Comparison of ENCODE assay signal across 8 cellular contexts in genomic region chr3:129233538-129233937, GRCh38. TPM values are rescaled to one million over a fixed set of nuclear protein-coding genes. Genes with fewer than 3 reads are reported as not detected.
A peak's percentile ranks its signal among the peaks of the same experiment; 100 is the strongest.
DNase-seq lines count a peak whose midpoint lies in the region; ATAC-seq, FAIRE-seq and TF ChIP-seq lines count a peak whose summit lies in the region.

No MANE protein-coding gene starts in this region.

- no peak overlapping the region for H3K4me2 ChIP-seq in HepG2 (ENCODE audit: low read depth, low read length)

- H3K79me2 ChIP-seq in HepG2 (ENCODE audit: insufficient read depth, low read length) = no peaks in the 10 kb centered on the region

- POLR2A ChIA-PET in HepG2 (lab: Yijun Ruan, JAX) = no interaction called here

- TF ChIP-seq POLR2A in HepG2 (IDR thresholded peaks at IDR 0.05; ENCODE audit: insufficient read depth in 1 of 2, low read depth in 2 of 2, low read length in 2 of 2) = no peak

- no peak for ATAC-seq in HepG2
- ATAC-seq in HG03196 (IDR thresholded peaks at IDR 0.05; ENCODE audit: unreplicated experiment) = peak; percentile 91
- no peak for ATAC-seq in activated T-helper 17 cell treated with anti-CD3 and anti-CD28 coated beads, Interleukin-2, amount 50 U/mL, for 72 hours (replicated peaks)

- WGBS in liver = 73% methylated on average over 4 of the region's 4 CpGs
- WGBS in HepG2 (ENCODE audit: low lambda C conversion rate) = 41% methylated on average over 4 of the region's 4 CpGs

- H3K27me3 Mint-ChIP-seq in activated T-helper 17 cell treated with anti-CD3 and anti-CD28 coated beads, Interleukin-2, amount 50 U/mL, for 72 hours = no peaks in the 10 kb centered on the region

- H3K4me1 ChIP-seq in liver (ENCODE audit: control insufficient read depth in 4 of 4, insufficient read depth in 4 of 4, low read length in 3 of 4) (peaks cover 0 to 12% (median 7%) of the 10 kb centered on the region in 4 donors), HepG2 (ENCODE audit: insufficient read depth, low read length) (peaks cover 48% of the 10 kb centered on the region)

- no peak overlapping the region for H3K4me3 Mint-ChIP-seq in activated T-helper 17 cell treated with anti-CD3 and anti-CD28 coated beads, Interleukin-2, amount 50 U/mL, for 72 hours

- intact Hi-C loops in HepG2 (cut with micrococcal nuclease; ENCODE audit: unreplicated experiment) = no loop called here

- peaks cover 19% of the 10 kb centered on the region for H3K4me1 Mint-ChIP-seq in activated T-helper 17 cell treated with anti-CD3 and anti-CD28 coated beads, Interleukin-2, amount 50 U/mL, for 72 hours

- H3K27ac ChIP-seq in liver (ENCODE audit: low read depth in 1 of 2, low read length in 2 of 2) = peak overlapping the region; percentile 10 to 70
- no peak overlapping the region for H3K27ac ChIP-seq in HepG2 (ENCODE audit: extremely low read length, insufficient read depth, low read length)
- H3K27ac ChIP-seq in skin epidermis = peak overlapping the region in 12 of 21 experiments; percentile 1 to 85 (median 68)

- TF ChIP-seq CTCF in liver (IDR thresholded peaks at IDR 0.05; ENCODE audit: low read depth, low read length, missing input control) (no peak), HepG2 (CRISPR knock-in tag; IDR thresholded peaks at IDR 0.05) (no peak)

- H4K20me1 ChIP-seq in HepG2 (ENCODE audit: insufficient read depth, low read length) = no peaks in the 10 kb centered on the region

- in situ Hi-C loops in HepG2 (cut with HindIII; ENCODE audit: extremely low pct_ligation_motif_present, low pct_unique_long_range_greater_than_20kb) = no loop called here

- no peak overlapping the region for H3K9ac ChIP-seq in liver (ENCODE audit: low read depth in 1 of 2, low read length in 2 of 2)
- no peak overlapping the region for H3K9ac ChIP-seq in HepG2 (ENCODE audit: insufficient read depth, low read depth, low read length)

- H3K36me3 ChIP-seq in liver (ENCODE audit: control insufficient read depth in 4 of 4, insufficient read depth in 3 of 4, low read depth in 1 of 4, low read length in 3 of 4) (no peaks in the 10 kb centered on the region), HepG2 (replicated peaks in 1 of 2; ENCODE audit: control insufficient read depth in 1 of 2, insufficient read depth in 2 of 2, low read length in 2 of 2) (no peaks in the 10 kb centered on the region)

- TF ChIP-seq RAD21 in liver (IDR thresholded peaks at IDR 0.05) = no peak
- no peak for TF ChIP-seq RAD21 in HepG2 (CRISPR knock-in tag; IDR thresholded peaks at IDR 0.05)

- no peaks in the 10 kb centered on the region for H3K9me3 Mint-ChIP-seq in activated T-helper 17 cell treated with anti-CD3 and anti-CD28 coated beads, Interleukin-2, amount 50 U/mL, for 72 hours

- CTCF ChIA-PET in HepG2 (lab: Yijun Ruan, JAX; ENCODE audit: low intra/inter-chr PET ratio, low total read pairs) = no interaction called here

- H3K36me3 Mint-ChIP-seq in activated T-helper 17 cell treated with anti-CD3 and anti-CD28 coated beads, Interleukin-2, amount 50 U/mL, for 72 hours (ENCODE audit: low read depth) = no peaks in the 10 kb centered on the region

- H3K9me3 ChIP-seq in liver (ENCODE audit: control insufficient read depth in 4 of 4, low read length in 3 of 4) (no peaks in the 10 kb centered on the region), HepG2 (ENCODE audit: low read length) (no peaks in the 10 kb centered on the region)

- BruUV-seq in HepG2 (replicated peaks; lab: Mats Ljungman, UMichigan) = no TSS peak

- no peak overlapping the region for H2AFZ ChIP-seq in HepG2 (ENCODE audit: low read length)

- H3K27me3 ChIP-seq in liver (ENCODE audit: control insufficient read depth in 4 of 4, insufficient read depth in 4 of 4, low read length in 3 of 4) (no peaks in the 10 kb centered on the region), HepG2 (ENCODE audit: control insufficient read depth in 1 of 2, insufficient read depth in 2 of 2, low read length in 2 of 2) (no peaks in the 10 kb centered on the region)

- FAIRE-seq in HepG2 (lab: Jason Lieb, UNC) (no peak), RCC 7860 (lab: Jason Lieb, UNC) (no peak)

- TF ChIP-seq EP300 in HepG2 (IDR thresholded peaks at IDR 0.05; ENCODE audit: low read depth in 2 of 2, low read length in 2 of 2) = no peak
- TF ChIP-seq EP300 in HepG2 (CRISPR knock-in tag; IDR thresholded peaks at IDR 0.05; ENCODE audit: borderline replicate concordance) = no peak

- no peak for DNase-seq in HepG2 (ENCODE audit: low spot score)
- DNase-seq in RCC 7860 (ENCODE audit: low spot score) = no peak
- no peak for DNase-seq in D341Med (ENCODE audit: low spot score)
- DNase-seq in stimulated activated CD4-positive, alpha-beta T cell treated with anti-CD3 and anti-CD28 coated beads, Interleukin-4, amount 100 ng/mL, for 1 hour = no peak

- H3K4me3 ChIP-seq in liver (ENCODE audit: low read depth in 1 of 3, low read length in 3 of 3) (no peak overlapping the region), HepG2 (replicated peaks in 1 of 3; ENCODE audit: insufficient read depth in 1 of 3, low read depth in 2 of 3, low read length in 3 of 3) (no peak overlapping the region), skin epidermis (no peak overlapping the region)

- peak overlapping the region; percentile 18 for H3K27ac Mint-ChIP-seq in activated T-helper 17 cell treated with anti-CD3 and anti-CD28 coated beads, Interleukin-2, amount 50 U/mL, for 72 hours

RNA-seq across cellular contexts. Expression of gene COPG1, which starts 15.9 kb away (rescaled TPM):
- total RNA-seq in liver (100 to 1,000 TPM in 1 of 2 donors, 10 to 100 TPM in 1; 68.4 to 177 TPM), HepG2 (2016; rRNA removed; fragmentation: Illumina TruSeq; extraction: Trizol) (166 and 201 TPM in 2 replicates)
- polyA plus RNA-seq in liver (100 to 1,000 TPM in 1 of 2 donors, 10 to 100 TPM in 1; 49.8 to 106 TPM), HepG2 (2011; rRNA removed) (96.0 and 98.6 TPM in 2 replicates)
- 32.6 and 33.3 TPM in 2 replicates for total RNA-seq in HepG2 (2016; cell fraction: cytosol; rRNA removed; fragmentation: Illumina TruSeq; extraction: Trizol; ENCODE audit: low read depth)
- total RNA-seq in HepG2 (2016; cell fraction: insoluble cytoplasmic fraction; rRNA removed; fragmentation: Illumina TruSeq; extraction: Trizol) = 161 and 187 TPM in 2 replicates
- 53.2 and 59.5 TPM in 2 replicates for total RNA-seq in HepG2 (2016; cell fraction: membrane; rRNA removed; fragmentation: Illumina TruSeq; extraction: Trizol)
- 112 and 137 TPM in 2 replicates for total RNA-seq in HepG2 (2016; cell fraction: nucleus; rRNA removed; fragmentation: Illumina TruSeq; extraction: Trizol)
- polyA plus RNA-seq in HepG2 (2011; cell fraction: cytosol; rRNA removed) = 50.1 and 58.7 TPM in 2 replicates
- 113 and 136 TPM in 2 replicates for polyA plus RNA-seq in HepG2 (2011; cell fraction: nucleus; rRNA removed)
- polyA plus RNA-seq in HepG2 (2012) = 104 and 119 TPM in 2 replicates
- polyA plus RNA-seq in HepG2 (2016; cell fraction: cytosol; fragmentation: Illumina TruSeq; extraction: Trizol; ENCODE audit: low read depth) = 13.1 and 15.7 TPM in 2 replicates
- polyA plus RNA-seq in HepG2 (2016; cell fraction: insoluble cytoplasmic fraction; fragmentation: Illumina TruSeq; extraction: Trizol; ENCODE audit: low read depth) = 185 and 197 TPM in 2 replicates
- 21.2 and 23.0 TPM in 2 replicates for polyA plus RNA-seq in HepG2 (2016; cell fraction: membrane; fragmentation: Illumina TruSeq; extraction: Trizol; ENCODE audit: low read depth)
- 168 and 188 TPM in 2 replicates for polyA plus RNA-seq in HepG2 (2016; cell fraction: nucleus; fragmentation: Illumina TruSeq; extraction: Trizol; ENCODE audit: insufficient read depth, low read depth)
- 210 and 345 TPM in 2 replicates for polyA minus RNA-seq in HepG2 (2011; rRNA and poly(A)+ RNA removed; ENCODE audit: low replicate concordance)
- 121 and 122 TPM in 2 replicates for polyA minus RNA-seq in HepG2 (2011; cell fraction: cytosol; rRNA and poly(A)+ RNA removed)
- 147 and 157 TPM in 2 replicates for polyA minus RNA-seq in HepG2 (2011; cell fraction: nucleus; rRNA and poly(A)+ RNA removed)
- 100 to 1,000 TPM; 150 to 157 TPM for total RNA-seq in activated T-helper 17 cell treated with anti-CD3 and anti-CD28 coated beads, Interleukin-2, amount 50 U/mL, for 72 hours

RNA-seq across cellular contexts. Expression of gene HMCES, which starts 45.1 kb away (rescaled TPM):
- total RNA-seq in liver (10 to 100 TPM; 13.7 to 18.2 TPM), HepG2 (2016; rRNA removed; fragmentation: Illumina TruSeq; extraction: Trizol) (37.5 and 52.4 TPM in 2 replicates)
- polyA plus RNA-seq in liver (10 to 100 TPM; 15.3 to 15.4 TPM), HepG2 (2011; rRNA removed) (16.1 and 20.1 TPM in 2 replicates)
- total RNA-seq in HepG2 (2016; cell fraction: cytosol; rRNA removed; fragmentation: Illumina TruSeq; extraction: Trizol; ENCODE audit: low read depth) = 5.9 and 6.0 TPM in 2 replicates
- total RNA-seq in HepG2 (2016; cell fraction: insoluble cytoplasmic fraction; rRNA removed; fragmentation: Illumina TruSeq; extraction: Trizol) = 39.9 and 50.0 TPM in 2 replicates
- total RNA-seq in HepG2 (2016; cell fraction: membrane; rRNA removed; fragmentation: Illumina TruSeq; extraction: Trizol) = 15.6 and 17.9 TPM in 2 replicates
- 19.5 and 22.8 TPM in 2 replicates for total RNA-seq in HepG2 (2016; cell fraction: nucleus; rRNA removed; fragmentation: Illumina TruSeq; extraction: Trizol)
- polyA plus RNA-seq in HepG2 (2011; cell fraction: cytosol; rRNA removed) = 12.5 and 16.0 TPM in 2 replicates
- polyA plus RNA-seq in HepG2 (2011; cell fraction: nucleus; rRNA removed) = 7.8 and 11.5 TPM in 2 replicates
- polyA plus RNA-seq in HepG2 (2012) = 23.1 and 26.3 TPM in 2 replicates
- 10.2 and 11.1 TPM in 2 replicates for polyA plus RNA-seq in HepG2 (2016; cell fraction: cytosol; fragmentation: Illumina TruSeq; extraction: Trizol; ENCODE audit: low read depth)
- polyA plus RNA-seq in HepG2 (2016; cell fraction: insoluble cytoplasmic fraction; fragmentation: Illumina TruSeq; extraction: Trizol; ENCODE audit: low read depth) = 61.1 and 65.6 TPM in 2 replicates
- polyA plus RNA-seq in HepG2 (2016; cell fraction: membrane; fragmentation: Illumina TruSeq; extraction: Trizol; ENCODE audit: low read depth) = 16.9 and 18.1 TPM in 2 replicates
- 34.4 and 36.9 TPM in 2 replicates for polyA plus RNA-seq in HepG2 (2016; cell fraction: nucleus; fragmentation: Illumina TruSeq; extraction: Trizol; ENCODE audit: insufficient read depth, low read depth)
- polyA minus RNA-seq in HepG2 (2011; rRNA and poly(A)+ RNA removed; ENCODE audit: low replicate concordance) = 9.7 and 17.6 TPM in 2 replicates
- 12.7 and 20.2 TPM in 2 replicates for polyA minus RNA-seq in HepG2 (2011; cell fraction: cytosol; rRNA and poly(A)+ RNA removed)
- polyA minus RNA-seq in HepG2 (2011; cell fraction: nucleus; rRNA and poly(A)+ RNA removed) = 7.2 and 8.7 TPM in 2 replicates
- total RNA-seq in activated T-helper 17 cell treated with anti-CD3 and anti-CD28 coated beads, Interleukin-2, amount 50 U/mL, for 72 hours = 10 to 100 TPM; 52.5 to 55.3 TPM

RNA-seq across cellular contexts. Expression of gene CNBP, which starts 49.8 kb away (rescaled TPM):
- total RNA-seq in liver (100 to 1,000 TPM; 162 to 245 TPM), HepG2 (2016; rRNA removed; fragmentation: Illumina TruSeq; extraction: Trizol) (354 and 539 TPM in 2 replicates)
- polyA plus RNA-seq in liver (100 to 1,000 TPM; 183 to 291 TPM), HepG2 (2011; rRNA removed) (255 and 282 TPM in 2 replicates)
- total RNA-seq in HepG2 (2016; cell fraction: cytosol; rRNA removed; fragmentation: Illumina TruSeq; extraction: Trizol; ENCODE audit: low read depth) = 70.7 and 78.0 TPM in 2 replicates
- 375 and 556 TPM in 2 replicates for total RNA-seq in HepG2 (2016; cell fraction: insoluble cytoplasmic fraction; rRNA removed; fragmentation: Illumina TruSeq; extraction: Trizol)
- total RNA-seq in HepG2 (2016; cell fraction: membrane; rRNA removed; fragmentation: Illumina TruSeq; extraction: Trizol) = 180 and 184 TPM in 2 replicates
- 151 and 152 TPM in 2 replicates for total RNA-seq in HepG2 (2016; cell fraction: nucleus; rRNA removed; fragmentation: Illumina TruSeq; extraction: Trizol)
- polyA plus RNA-seq in HepG2 (2011; cell fraction: cytosol; rRNA removed) = 259 and 344 TPM in 2 replicates
- 90.4 and 103 TPM in 2 replicates for polyA plus RNA-seq in HepG2 (2011; cell fraction: nucleus; rRNA removed)
- polyA plus RNA-seq in HepG2 (2012) = 329 and 363 TPM in 2 replicates
- 60.7 and 77.6 TPM in 2 replicates for polyA plus RNA-seq in HepG2 (2016; cell fraction: cytosol; fragmentation: Illumina TruSeq; extraction: Trizol; ENCODE audit: low read depth)
- 584 and 626 TPM in 2 replicates for polyA plus RNA-seq in HepG2 (2016; cell fraction: insoluble cytoplasmic fraction; fragmentation: Illumina TruSeq; extraction: Trizol; ENCODE audit: low read depth)
- polyA plus RNA-seq in HepG2 (2016; cell fraction: membrane; fragmentation: Illumina TruSeq; extraction: Trizol; ENCODE audit: low read depth) = 134 and 143 TPM in 2 replicates
- 244 and 258 TPM in 2 replicates for polyA plus RNA-seq in HepG2 (2016; cell fraction: nucleus; fragmentation: Illumina TruSeq; extraction: Trizol; ENCODE audit: insufficient read depth, low read depth)
- polyA minus RNA-seq in HepG2 (2011; rRNA and poly(A)+ RNA removed; ENCODE audit: low replicate concordance) = 166 and 313 TPM in 2 replicates
- 127 and 135 TPM in 2 replicates for polyA minus RNA-seq in HepG2 (2011; cell fraction: cytosol; rRNA and poly(A)+ RNA removed)
- 82.0 and 97.6 TPM in 2 replicates for polyA minus RNA-seq in HepG2 (2011; cell fraction: nucleus; rRNA and poly(A)+ RNA removed)
- total RNA-seq in activated T-helper 17 cell treated with anti-CD3 and anti-CD28 coated beads, Interleukin-2, amount 50 U/mL, for 72 hours = 100 to 1,000 TPM; 188 to 274 TPM
